29 cellular contexts compared by ENCODE assay signal in genomic region chr17:19629449-19629848, GRCh38.
"Had no signal": no experiment of that assay in that cellular context is flagged by ENCODE, and none has a peak within 500 bp of the region (broad histone marks: within the 10 kb centered on the region; RNA-seq: fewer than 3 reads in every experiment).

No MANE protein-coding gene starts in this region.

- H3K4me3 ChIP-seq: ascending aorta, breast epithelium, cardiac muscle cell, colonic mucosa, esophagus squamous epithelium, gastroesophageal sphincter had no signal

- H3K9me3 Mint-ChIP-seq: activated CD8-positive, alpha-beta T cell treated with anti-CD3 and anti-CD28 coated beads for 36 hours; activated naive CD4-positive, alpha-beta T cell treated with anti-CD3 and anti-CD28 coated beads for 36 hours; activated naive CD4-positive, alpha-beta T cell treated with anti-CD3 and anti-CD28 coated beads, Interleukin-2, amount 50 U/mL, for 24 hours; activated naive CD8-positive, alpha-beta T cell treated with anti-CD3 and anti-CD28 coated beads for 36 hours; activated naive CD8-positive, alpha-beta T cell treated with anti-CD3 and anti-CD28 coated beads, Interleukin-2, amount 50 U/mL, for 24 hours; activated T-helper 1 cell treated with anti-CD3 and anti-CD28 coated beads, Interleukin-12 subunit alpha, Interleukin-12 subunit beta, Interleukin-2, Interleukin-4 antibody, amounts not matched to agents 30 ng/mL and 10 ng/mL and 1 ng/mL, durations not matched to agents 14 hours and 24 hours and 36 hours; activated T-helper 2 cell treated with anti-CD3 and anti-CD28 coated beads, Interferon-gamma antibody, Interleukin-2, Interleukin-4, amounts not matched to agents 10 μg/mL and 5 μg/mL and 100 μg/mL, durations not matched to agents 14 hours and 24 hours and 36 hours had no signal

- H3K4me1 ChIP-seq: ascending aorta, breast epithelium, colonic mucosa, esophagus squamous epithelium, gastroesophageal sphincter had no signal

- H3K27me3 ChIP-seq: ascending aorta, breast epithelium, cardiac muscle cell, colonic mucosa, gastroesophageal sphincter had no signal

- H3K27ac Mint-ChIP-seq: activated CD4-positive, alpha-beta T cell treated with anti-CD3 and anti-CD28 coated beads for 36 hours; activated CD8-positive, alpha-beta T cell treated with anti-CD3 and anti-CD28 coated beads for 36 hours; activated naive CD4-positive, alpha-beta T cell treated with anti-CD3 and anti-CD28 coated beads for 36 hours; activated naive CD4-positive, alpha-beta T cell treated with anti-CD3 and anti-CD28 coated beads, Interleukin-2, amount 50 U/mL, for 24 hours; activated naive CD8-positive, alpha-beta T cell treated with anti-CD3 and anti-CD28 coated beads for 36 hours; activated naive CD8-positive, alpha-beta T cell treated with anti-CD3 and anti-CD28 coated beads, Interleukin-2, amount 50 U/mL, for 24 hours; activated T-helper 1 cell treated with anti-CD3 and anti-CD28 coated beads, Interleukin-12 subunit alpha, Interleukin-12 subunit beta, Interleukin-2, Interleukin-4 antibody, amounts not matched to agents 30 ng/mL and 10 ng/mL and 1 ng/mL, durations not matched to agents 14 hours and 24 hours and 36 hours; activated T-helper 2 cell treated with anti-CD3 and anti-CD28 coated beads, Interferon-gamma antibody, Interleukin-2, Interleukin-4, amounts not matched to agents 10 μg/mL and 5 μg/mL and 100 μg/mL, durations not matched to agents 14 hours and 24 hours and 36 hours; brain had no signal

- H3K27ac ChIP-seq: ascending aorta, breast epithelium, cardiac muscle cell, colonic mucosa, epithelial cell of prostate, esophagus squamous epithelium, gastroesophageal sphincter had no signal

- H3K36me3 ChIP-seq: ascending aorta, breast epithelium, cardiac muscle cell, colonic mucosa, esophagus squamous epithelium, gastroesophageal sphincter had no signal

- H3K36me3 Mint-ChIP-seq: activated naive CD4-positive, alpha-beta T cell treated with anti-CD3 and anti-CD28 coated beads, Interleukin-2, amount 50 U/mL, for 24 hours; activated naive CD8-positive, alpha-beta T cell treated with anti-CD3 and anti-CD28 coated beads for 36 hours; brain had no signal

- ATAC-seq: activated CD4-positive, alpha-beta T cell treated with anti-CD3 and anti-CD28 coated beads for 36 hours; activated CD8-positive, alpha-beta T cell treated with anti-CD3 and anti-CD28 coated beads for 36 hours; activated naive CD8-positive, alpha-beta T cell treated with anti-CD3 and anti-CD28 coated beads, Interleukin-2, amount 50 U/mL, for 24 hours; gastroesophageal sphincter had no signal

- DNase-seq: activated CD4-positive, alpha-beta T cell treated with anti-CD3 and anti-CD28 coated beads for 36 hours; activated CD4-positive, alpha-beta T cell treated with anti-CD3 and anti-CD28 coated beads, Interleukin-2, amount 50 U/mL, for 1 hour; activated CD4-positive, alpha-beta T cell treated with anti-CD3 and anti-CD28 coated beads, Interleukin-2, amount 50 U/mL, for 48 hours; activated CD4-positive, CD25-positive, alpha-beta regulatory T cell; activated CD4-positive, CD25-positive, alpha-beta regulatory T cell treated with anti-CD3 and anti-CD28 coated beads, Interleukin-2, amount 50 U/mL, for 72 hours; activated CD8-positive, alpha-beta memory T cell treated with anti-CD3 and anti-CD28 coated beads for 24 hours; activated CD8-positive, alpha-beta T cell treated with anti-CD3 and anti-CD28 coated beads for 36 hours; activated effector memory CD4-positive, alpha-beta T cell treated with anti-CD3 and anti-CD28 coated beads, Interleukin-2, amount 50 U/mL, for 16 hours; activated naive CD4-positive, alpha-beta T cell treated with anti-CD3 and anti-CD28 coated beads for 36 hours; activated naive CD8-positive, alpha-beta T cell treated with anti-CD3 and anti-CD28 coated beads for 36 hours; activated naive CD8-positive, alpha-beta T cell treated with anti-CD3 and anti-CD28 coated beads, Interleukin-2, amount 50 U/mL, for 24 hours; activated T-cell treated with anti-CD3 and anti-CD28 coated beads, Interleukin-2, amount 50 U/mL, for 48 hours; central memory CD4-positive, alpha-beta T cell; cerebellar nuclear complex; colonic mucosa; effector CD8-positive, alpha-beta T cell; esophagus squamous epithelium; foreskin melanocyte; head of caudate nucleus; T-helper 2 cell had no signal

- H3K4me3 Mint-ChIP-seq: activated CD4-positive, alpha-beta T cell treated with anti-CD3 and anti-CD28 coated beads for 36 hours; activated CD8-positive, alpha-beta T cell treated with anti-CD3 and anti-CD28 coated beads for 36 hours; activated naive CD4-positive, alpha-beta T cell treated with anti-CD3 and anti-CD28 coated beads for 36 hours; activated naive CD4-positive, alpha-beta T cell treated with anti-CD3 and anti-CD28 coated beads, Interleukin-2, amount 50 U/mL, for 24 hours; activated naive CD8-positive, alpha-beta T cell treated with anti-CD3 and anti-CD28 coated beads for 36 hours; activated naive CD8-positive, alpha-beta T cell treated with anti-CD3 and anti-CD28 coated beads, Interleukin-2, amount 50 U/mL, for 24 hours; activated T-helper 1 cell treated with anti-CD3 and anti-CD28 coated beads, Interleukin-12 subunit alpha, Interleukin-12 subunit beta, Interleukin-2, Interleukin-4 antibody, amounts not matched to agents 30 ng/mL and 10 ng/mL and 1 ng/mL, durations not matched to agents 14 hours and 24 hours and 36 hours; brain had no signal

- H3K9me3 ChIP-seq: ascending aorta, breast epithelium, colonic mucosa, esophagus squamous epithelium, gastroesophageal sphincter had no signal

- H3K4me1 Mint-ChIP-seq: activated CD4-positive, alpha-beta T cell treated with anti-CD3 and anti-CD28 coated beads for 36 hours; activated naive CD4-positive, alpha-beta T cell treated with anti-CD3 and anti-CD28 coated beads, Interleukin-2, amount 50 U/mL, for 24 hours; activated naive CD8-positive, alpha-beta T cell treated with anti-CD3 and anti-CD28 coated beads for 36 hours; activated naive CD8-positive, alpha-beta T cell treated with anti-CD3 and anti-CD28 coated beads, Interleukin-2, amount 50 U/mL, for 24 hours; brain had no signal
